Comparison of ENCODE assay signal across 8 cellular contexts in genomic region chr14:102917469-102918211, GRCh38. TPM values are rescaled to one million over a fixed set of nuclear protein-coding genes. Genes with fewer than 3 reads are reported as not detected.
DNase-seq lines count a peak whose midpoint lies in the region; ATAC-seq, FAIRE-seq and TF ChIP-seq lines count a peak whose summit lies in the region.

No MANE protein-coding gene starts in this region.

- H3K4me3 ChIP-seq in body of pancreas (no peak overlapping the region), small intestine (ENCODE audit: low read depth in 1 of 2, low read length in 2 of 2) (no peak overlapping the region)

- no peaks in the 10 kb centered on the region for H3K9me3 Mint-ChIP-seq in HFFc6

- no peak overlapping the region for H3K27ac Mint-ChIP-seq in HFFc6

- H3K4me3 Mint-ChIP-seq in HFFc6: no peak overlapping the region

- H3K27ac ChIP-seq in body of pancreas: no peak overlapping the region
- H3K27ac ChIP-seq in small intestine (ENCODE audit: low read depth in 1 of 2, low read length in 1 of 2): peak overlapping the region in 1 of 2 donors; percentile 2

- ATAC-seq in body of pancreas (no peak), HG02870 (IDR thresholded peaks at IDR 0.05; ENCODE audit: unreplicated experiment) (no peak)

- no peaks in the 10 kb centered on the region for H3K36me3 ChIP-seq in body of pancreas (replicated peaks in 1 of 2; ENCODE audit: insufficient read depth in 1 of 2, low read depth in 2 of 2)
- H3K36me3 ChIP-seq in small intestine (ENCODE audit: control insufficient read depth in 2 of 2, insufficient read depth in 2 of 2, low read length in 2 of 2): no peaks in the 10 kb centered on the region

- H3K9me3 ChIP-seq in body of pancreas: no peaks in the 10 kb centered on the region
- no peaks in the 10 kb centered on the region for H3K9me3 ChIP-seq in small intestine (ENCODE audit: control insufficient read depth, low read depth)

- H3K36me3 Mint-ChIP-seq in HFFc6 (ENCODE audit: low read depth): no peaks in the 10 kb centered on the region

- H3K27me3 Mint-ChIP-seq in HFFc6 (ENCODE audit: insufficient read depth): peaks cover 2% of the 10 kb centered on the region

- FAIRE-seq in small intestine (lab: Jason Lieb, UNC): no peak

- DNase-seq in COLO668 (lab: John Stamatoyannopoulos, UW; ENCODE audit: unreplicated experiment): peak; percentile 51
- DNase-seq in HFFc6: no peak
- peak; percentile 14 for DNase-seq in T1000 (lab: John Stamatoyannopoulos, UW)
- peak in 3 of 4 donors; percentile 42 to 65 (median 46) for DNase-seq in body of pancreas
- peak; percentile 14 for DNase-seq in kidney tubule cell (ENCODE audit: low spot score)
- DNase-seq in stimulated activated CD8-positive, alpha-beta memory T cell treated with anti-CD3 and anti-CD28 coated beads, Interleukin-15, amount 100 ng/mL, for 1 hour (ENCODE audit: low read depth): peak; percentile 40
- no peak for DNase-seq in small intestine

- H3K4me1 Mint-ChIP-seq in HFFc6 (ENCODE audit: low read depth): no peaks in the 10 kb centered on the region

- H3K4me1 ChIP-seq in body of pancreas (peaks cover 1% of the 10 kb centered on the region), small intestine (ENCODE audit: control insufficient read depth in 2 of 2, insufficient read depth in 1 of 2, low read depth in 1 of 2, low read length in 1 of 2) (no peaks in the 10 kb centered on the region)

- 35 to 37% methylated on average over 5 to 12 of the region's 12 CpGs for WGBS in body of pancreas, 2 donors
- 44 to 50% (median 44%) methylated on average over 12 of the region's 12 CpGs for WGBS in small intestine, 3 donors

- no peak for TF ChIP-seq POLR2A in body of pancreas (IDR thresholded peaks at IDR 0.05)

- intact Hi-C loops in body of pancreas (cut with DNase I): no loop called here

- TF ChIP-seq CTCF in HFFc6 (IDR thresholded peaks at IDR 0.05) (peak; percentile 83), body of pancreas (IDR thresholded peaks at IDR 0.05) (peak; percentile 31 to 56 (median 46))

- H3K27me3 ChIP-seq in body of pancreas: no peaks in the 10 kb centered on the region
- H3K27me3 ChIP-seq in small intestine (ENCODE audit: control insufficient read depth in 2 of 2, insufficient read depth in 2 of 2, low read length in 2 of 2): no peaks in the 10 kb centered on the region

RNA-seq across cellular contexts. Expression of gene AMN, which starts 4.8 kb away (rescaled TPM):
- not detected for total RNA-seq in HFFc6 (2021; fragmentation: NEBNext Ultra II Directional; extraction: Animal tissue kit (Norgen Biotek cat#: 25700))
- total RNA-seq in body of pancreas: 1 to 10 TPM in 1 of 2 donors, not detected in 1; 6.0 TPM
- 100 to 1,000 TPM in 2 of 3 donors, 10 to 100 TPM in 1; 71.0 to 443 (median 361) TPM for polyA plus RNA-seq in small intestine

Comparison
In these comparisons a context has a peak if more than half of its experiments do, and no peak if none do; other contexts are left out.
1. DNase-seq: peak in COLO668 (single experiment), T1000 (single experiment), body of pancreas (3 of 4), kidney tubule cell (single experiment) and stimulated activated CD8-positive, alpha-beta memory T cell treated with anti-CD3 and anti-CD28 coated beads, Interleukin-15, amount 100 ng/mL, for 1 hour (single experiment); none in HFFc6 (single experiment) and small intestine (single experiment).